Comparison of ENCODE assay signal across 1 cellular context in the genomic region with DNA sequence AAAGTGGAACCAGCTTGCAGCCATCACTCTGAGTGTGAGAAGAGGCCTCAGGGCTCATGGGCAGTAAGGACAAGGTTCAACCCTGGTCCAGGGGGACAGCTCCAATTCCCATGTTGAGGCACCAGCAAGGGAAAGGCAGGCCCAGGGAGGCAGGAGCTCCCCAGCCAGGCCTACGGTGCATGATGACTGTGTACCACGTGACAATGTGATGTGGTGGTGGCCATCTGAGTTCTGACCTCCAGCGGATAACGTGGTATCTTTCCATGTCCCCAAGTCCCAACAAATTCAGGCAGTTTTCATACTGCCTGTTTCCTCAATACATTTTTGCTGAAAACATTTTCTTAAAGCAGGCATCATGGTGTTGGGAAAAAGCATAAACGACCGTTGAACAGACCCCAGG.
TF ChIP-seq lines count a peak whose summit lies in the region.

No MANE protein-coding gene starts in this region.

TF ChIP-seq in H1, 55 proteins besides CTCF, POLR2A, EP300 and RAD21:
- TF ChIP-seq CHD2 (IDR thresholded peaks at IDR 0.05; ENCODE audit: low read length), result no peak
- TF ChIP-seq CEBPB (IDR thresholded peaks at IDR 0.05; ENCODE audit: low read depth, low read length), result no peak
